In the genomic region with DNA sequence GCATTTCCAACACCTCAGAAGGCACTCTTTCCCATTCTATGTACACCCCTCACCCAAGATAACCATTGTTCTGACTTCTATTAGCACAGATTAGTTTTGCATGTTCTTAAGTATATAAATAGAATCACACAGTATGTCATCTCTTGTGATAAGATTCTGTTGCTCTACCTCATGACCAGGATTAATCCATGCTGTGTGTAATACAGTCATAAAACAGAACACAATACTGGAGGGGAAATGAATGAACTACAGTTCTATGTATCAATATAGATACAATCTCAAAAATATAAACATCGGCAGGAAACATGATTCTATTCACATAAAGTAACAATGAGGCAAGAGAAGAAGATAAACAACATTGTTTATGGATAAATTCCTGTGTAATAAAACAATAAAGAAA, we compare ENCODE assay signal across 27 cellular contexts.
"Had no signal": no experiment of that assay in that cellular context is flagged by ENCODE, and none has a peak within 500 bp of the region (broad histone marks: within the 10 kb centered on the region; RNA-seq: fewer than 3 reads in every experiment).

No MANE protein-coding gene starts in this region.

- H3K9me3 ChIP-seq: neutrophil, ovary, prostate gland, testis, uterus had no signal

- H3K27me3 Mint-ChIP-seq: activated CD4-positive, alpha-beta T cell treated with anti-CD3 and anti-CD28 coated beads for 36 hours; activated naive CD8-positive, alpha-beta T cell treated with anti-CD3 and anti-CD28 coated beads, Interleukin-2, amount 10 ng/mL, durations not matched to agents 7 days and 5 days; activated T-cell treated with anti-CD3 and anti-CD28 coated beads, Interleukin-2, amount 50 U/mL, for 24 hours had no signal

- H3K4me3 ChIP-seq: coronary artery, ovary, prostate gland, testis, uterus had no signal

- H3K27me3 ChIP-seq: foreskin keratinocyte, neutrophil, ovary, testis, uterus had no signal

- ATAC-seq: activated CD4-positive, alpha-beta T cell treated with anti-CD3 and anti-CD28 coated beads for 36 hours; foreskin keratinocyte; sciatic nerve; stimulated activated effector memory CD8-positive, alpha-beta T cell treated with anti-CD3 and anti-CD28 coated beads, Interleukin-12 subunit alpha, Interleukin-12 subunit beta, amount 100 ng/mL, for 72 hours; WTC11 had no signal

- H3K9me3 Mint-ChIP-seq: activated naive CD4-positive, alpha-beta T cell treated with anti-CD3 and anti-CD28 coated beads for 36 hours; activated naive CD8-positive, alpha-beta T cell treated with anti-CD3 and anti-CD28 coated beads, Interleukin-2, amount 10 ng/mL, durations not matched to agents 7 days and 5 days; activated T-cell treated with anti-CD3 and anti-CD28 coated beads, Interleukin-2, amount 50 U/mL, for 24 hours; nephron; stimulated activated effector memory CD8-positive, alpha-beta T cell treated with anti-CD3 and anti-CD28 coated beads, Interleukin-12 subunit alpha, Interleukin-12 subunit beta, amount 100 ng/mL, for 72 hours; T-helper 1 cell treated with Interleukin-12 subunit alpha and Interleukin-12 subunit beta and Interleukin-4 antibody, amounts not matched to agents 30 μg/mL and 1 μg/mL, for 36 hours; WTC11 had no signal

- H3K27ac ChIP-seq: coronary artery, foreskin keratinocyte, neutrophil, ovary, prostate gland, testis, uterus had no signal

- H3K4me1 ChIP-seq: prostate gland, testis, uterus had no signal

- DNase-seq: activated CD4-positive, alpha-beta T cell treated with anti-CD3 and anti-CD28 coated beads for 36 hours; activated CD4-positive, alpha-beta T cell treated with anti-CD3 and anti-CD28 coated beads, Interleukin-2, amount 50 U/mL, for 4 hours; activated CD8-positive, alpha-beta memory T cell treated with anti-CD3 and anti-CD28 coated beads for 24 hours; activated CD8-positive, alpha-beta memory T cell treated with anti-CD3 and anti-CD28 coated beads, Interleukin-2, amount 50 U/mL, for 4 hours; activated naive CD4-positive, alpha-beta T cell treated with anti-CD3 and anti-CD28 coated beads for 36 hours; activated naive CD8-positive, alpha-beta T cell treated with anti-CD3 and anti-CD28 coated beads, Interleukin-2, amount 10 ng/mL, durations not matched to agents 7 days and 5 days; activated T-cell treated with anti-CD3 and anti-CD28 coated beads, Interleukin-2, amount 50 U/mL, for 24 hours; amniotic stem cell; effector CD4-positive, alpha-beta T cell; erythroblast; foreskin keratinocyte; glutamatergic neuron; hippocampal formation; ovary; small intestine; stimulated activated CD4-positive, alpha-beta T cell treated with anti-CD3 and anti-CD28 coated beads, Interleukin-2, amount 100 ng/mL, for 24 hours; T1000; testis; uterus had no signal

- H3K36me3 Mint-ChIP-seq: WTC11 had no signal

- H3K27ac Mint-ChIP-seq: activated CD4-positive, alpha-beta T cell treated with anti-CD3 and anti-CD28 coated beads for 36 hours; activated naive CD4-positive, alpha-beta T cell treated with anti-CD3 and anti-CD28 coated beads for 36 hours; activated naive CD8-positive, alpha-beta T cell treated with anti-CD3 and anti-CD28 coated beads, Interleukin-2, amount 10 ng/mL, durations not matched to agents 7 days and 5 days; activated T-cell treated with anti-CD3 and anti-CD28 coated beads, Interleukin-2, amount 50 U/mL, for 24 hours; nephron; stimulated activated effector memory CD8-positive, alpha-beta T cell treated with anti-CD3 and anti-CD28 coated beads, Interleukin-12 subunit alpha, Interleukin-12 subunit beta, amount 100 ng/mL, for 72 hours; T-helper 1 cell treated with Interleukin-12 subunit alpha and Interleukin-12 subunit beta and Interleukin-4 antibody, amounts not matched to agents 30 μg/mL and 1 μg/mL, for 36 hours; WTC11 had no signal

- H3K4me1 Mint-ChIP-seq: WTC11 had no signal

- H3K4me3 Mint-ChIP-seq: activated CD4-positive, alpha-beta T cell treated with anti-CD3 and anti-CD28 coated beads for 36 hours; activated naive CD4-positive, alpha-beta T cell treated with anti-CD3 and anti-CD28 coated beads for 36 hours; activated naive CD8-positive, alpha-beta T cell treated with anti-CD3 and anti-CD28 coated beads, Interleukin-2, amount 10 ng/mL, durations not matched to agents 7 days and 5 days; activated T-cell treated with anti-CD3 and anti-CD28 coated beads, Interleukin-2, amount 50 U/mL, for 24 hours; nephron; stimulated activated effector memory CD8-positive, alpha-beta T cell treated with anti-CD3 and anti-CD28 coated beads, Interleukin-12 subunit alpha, Interleukin-12 subunit beta, amount 100 ng/mL, for 72 hours; T-helper 1 cell treated with Interleukin-12 subunit alpha and Interleukin-12 subunit beta and Interleukin-4 antibody, amounts not matched to agents 30 μg/mL and 1 μg/mL, for 36 hours; WTC11 had no signal

- H3K36me3 ChIP-seq: neutrophil, ovary, prostate gland, uterus had no signal
